20 cellular contexts compared by ENCODE assay signal in the genomic region with DNA sequence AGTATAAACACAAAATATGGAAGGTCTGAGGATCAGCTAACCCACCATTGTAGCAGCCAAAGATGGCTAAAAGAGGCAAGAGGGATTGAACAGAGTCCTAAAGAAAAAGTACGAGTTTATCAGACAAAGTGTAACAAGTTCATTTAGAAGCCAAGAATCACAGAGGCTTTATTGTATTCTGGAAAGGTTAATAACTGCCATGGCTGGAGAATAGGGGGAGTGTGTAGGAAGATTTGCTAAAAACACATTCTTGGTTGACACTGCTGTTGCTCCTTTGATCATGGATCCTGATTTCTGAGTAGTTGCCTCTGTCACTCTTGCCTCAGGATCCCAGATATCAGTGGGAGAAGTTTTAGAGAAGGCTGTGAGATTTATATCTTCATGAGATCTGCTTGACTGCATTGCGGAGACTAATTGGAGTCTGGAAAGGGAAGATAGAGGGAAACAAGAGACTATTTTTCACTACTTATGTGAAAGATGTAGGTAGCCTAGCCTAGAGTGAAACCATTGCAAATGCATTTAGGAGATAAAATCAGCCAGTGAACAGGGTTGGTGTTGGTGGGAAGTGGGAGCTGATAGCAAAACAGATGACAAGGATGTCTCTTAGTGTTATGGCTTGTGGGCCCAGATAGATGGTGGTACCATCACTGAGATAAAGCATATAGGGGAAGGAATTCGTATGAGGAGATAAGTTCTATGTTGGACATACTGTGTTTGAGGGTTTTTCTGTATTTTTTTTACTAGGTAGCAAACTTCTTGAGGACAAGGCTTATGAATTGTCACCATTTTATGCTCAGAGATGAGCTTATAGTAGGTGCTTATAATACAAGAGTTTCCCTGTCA.
"Had no signal": no experiment of that assay in that cellular context is flagged by ENCODE, and none has a peak within 500 bp of the region (broad histone marks: within the 10 kb centered on the region; RNA-seq: fewer than 3 reads in every experiment).

No MANE protein-coding gene starts in this region.

- DNase-seq: activated CD4-positive, alpha-beta T cell treated with anti-CD3 and anti-CD28 coated beads for 36 hours; activated CD8-positive, alpha-beta T cell treated with anti-CD3 and anti-CD28 coated beads for 36 hours; activated naive CD4-positive, alpha-beta T cell; activated naive CD8-positive, alpha-beta T cell treated with anti-CD3 and anti-CD28 coated beads, Interleukin-2, amount 50 U/mL, for 24 hours; caudate nucleus; effector CD4-positive, alpha-beta T cell; gastrocnemius medialis; kidney; naive thymus-derived CD4-positive, alpha-beta T cell; nucleus accumbens; right cardiac atrium; spleen; stimulated activated CD4-positive, alpha-beta T cell treated with anti-CD3 and anti-CD28 coated beads, Interleukin-1b, Interleukin-23, amount 100 ng/mL, for 48 hours; SW 1271 had no signal

- H3K4me1 Mint-ChIP-seq: activated CD4-positive, alpha-beta T cell treated with anti-CD3 and anti-CD28 coated beads for 36 hours; activated naive CD8-positive, alpha-beta T cell treated with anti-CD3 and anti-CD28 coated beads, Interleukin-2, amount 50 U/mL, for 24 hours; naive thymus-derived CD4-positive, alpha-beta T cell; stimulated activated memory B cell treated with anti-CD40 and anti-IgM and Interleukin-4, amounts not matched to agents 10 μg/mL and 1 μg/mL and 100 μg/mL, for 72 hours had no signal

- H3K9me3 ChIP-seq: gastrocnemius medialis, spleen had no signal

- H3K27me3 ChIP-seq: gastrocnemius medialis, spleen had no signal

- H3K4me3 Mint-ChIP-seq: activated CD4-positive, alpha-beta T cell treated with anti-CD3 and anti-CD28 coated beads for 36 hours; activated CD8-positive, alpha-beta T cell treated with anti-CD3 and anti-CD28 coated beads for 36 hours; activated naive CD8-positive, alpha-beta T cell treated with anti-CD3 and anti-CD28 coated beads, Interleukin-2, amount 50 U/mL, for 24 hours; activated T-helper 1 cell treated with anti-CD3 and anti-CD28 coated beads, Interleukin-12 subunit alpha, Interleukin-12 subunit beta, Interleukin-2, Interleukin-4 antibody, amounts not matched to agents 30 ng/mL and 10 ng/mL and 1 ng/mL, durations not matched to agents 14 hours and 24 hours and 36 hours; naive thymus-derived CD4-positive, alpha-beta T cell; stimulated activated memory B cell treated with anti-CD40 and anti-IgM and Interleukin-4, amounts not matched to agents 10 μg/mL and 1 μg/mL and 100 μg/mL, for 72 hours; T-helper 2 cell treated with Interferon-gamma antibody and Interleukin-4, amounts not matched to agents 5 μg/mL and 100 μg/mL, for 36 hours; type B pancreatic cell had no signal

- H3K27ac Mint-ChIP-seq: activated CD4-positive, alpha-beta T cell treated with anti-CD3 and anti-CD28 coated beads for 36 hours; activated CD8-positive, alpha-beta T cell treated with anti-CD3 and anti-CD28 coated beads for 36 hours; activated naive CD8-positive, alpha-beta T cell treated with anti-CD3 and anti-CD28 coated beads, Interleukin-2, amount 50 U/mL, for 24 hours; activated T-helper 1 cell treated with anti-CD3 and anti-CD28 coated beads, Interleukin-12 subunit alpha, Interleukin-12 subunit beta, Interleukin-2, Interleukin-4 antibody, amounts not matched to agents 30 ng/mL and 10 ng/mL and 1 ng/mL, durations not matched to agents 14 hours and 24 hours and 36 hours; naive thymus-derived CD4-positive, alpha-beta T cell; progenitor cell of endocrine pancreas; stimulated activated memory B cell treated with anti-CD40 and anti-IgM and Interleukin-4, amounts not matched to agents 10 μg/mL and 1 μg/mL and 100 μg/mL, for 72 hours; T-helper 2 cell treated with Interferon-gamma antibody and Interleukin-4, amounts not matched to agents 5 μg/mL and 100 μg/mL, for 36 hours; type B pancreatic cell had no signal

- H3K36me3 ChIP-seq: gastrocnemius medialis, spleen had no signal

- H3K27me3 Mint-ChIP-seq: activated CD4-positive, alpha-beta T cell treated with anti-CD3 and anti-CD28 coated beads for 36 hours; activated CD8-positive, alpha-beta T cell treated with anti-CD3 and anti-CD28 coated beads for 36 hours; naive thymus-derived CD4-positive, alpha-beta T cell; progenitor cell of endocrine pancreas; stimulated activated memory B cell treated with anti-CD40 and anti-IgM and Interleukin-4, amounts not matched to agents 10 μg/mL and 1 μg/mL and 100 μg/mL, for 72 hours had no signal

- H3K4me3 ChIP-seq: coronary artery, gastrocnemius medialis, spleen had no signal

- H3K9me3 Mint-ChIP-seq: activated CD8-positive, alpha-beta T cell treated with anti-CD3 and anti-CD28 coated beads for 36 hours; activated naive CD8-positive, alpha-beta T cell treated with anti-CD3 and anti-CD28 coated beads, Interleukin-2, amount 50 U/mL, for 24 hours; activated T-helper 1 cell treated with anti-CD3 and anti-CD28 coated beads, Interleukin-12 subunit alpha, Interleukin-12 subunit beta, Interleukin-2, Interleukin-4 antibody, amounts not matched to agents 30 ng/mL and 10 ng/mL and 1 ng/mL, durations not matched to agents 14 hours and 24 hours and 36 hours; stimulated activated memory B cell treated with anti-CD40 and anti-IgM and Interleukin-4, amounts not matched to agents 10 μg/mL and 1 μg/mL and 100 μg/mL, for 72 hours; T-helper 2 cell treated with Interferon-gamma antibody and Interleukin-4, amounts not matched to agents 5 μg/mL and 100 μg/mL, for 36 hours had no signal

- H3K4me1 ChIP-seq: gastrocnemius medialis, spleen had no signal

- ATAC-seq: activated CD4-positive, alpha-beta T cell treated with anti-CD3 and anti-CD28 coated beads for 36 hours; activated CD8-positive, alpha-beta T cell treated with anti-CD3 and anti-CD28 coated beads for 36 hours; activated naive CD8-positive, alpha-beta T cell treated with anti-CD3 and anti-CD28 coated beads, Interleukin-2, amount 50 U/mL, for 24 hours; gastrocnemius medialis; naive thymus-derived CD4-positive, alpha-beta T cell; right cardiac atrium; stimulated activated memory B cell treated with anti-CD40 and anti-IgM and Interleukin-4, amounts not matched to agents 10 μg/mL and 1 μg/mL and 100 μg/mL, for 72 hours had no signal

- H3K27ac ChIP-seq: gastrocnemius medialis, spleen had no signal
